ENCODE assay signal across 8 cellular contexts in genomic region chr4:2412534-2412884, GRCh38. TPM values are rescaled to one million over a fixed set of nuclear protein-coding genes. Genes with fewer than 3 reads are reported as not detected.
DNase-seq lines count a peak whose midpoint lies in the region; ATAC-seq and TF ChIP-seq lines count a peak whose summit lies in the region.

No MANE protein-coding gene starts in this region.

- TSS peak; percentile 63 for BruUV-seq in HCT116 (replicated peaks; lab: Mats Ljungman, UMichigan)

- peaks cover 29% of the 10 kb centered on the region for H3K4me1 Mint-ChIP-seq in nephron

- peak; percentile 69 for DNase-seq in GM13977 (ENCODE audit: low spot score)
- no peak for DNase-seq in HCT116 (ENCODE audit: low read depth, low spot score)
- no peak for DNase-seq in RWPE1 (ENCODE audit: low spot score)
- DNase-seq in caudate nucleus (lab: John Stamatoyannopoulos, UW): no peak
- DNase-seq in Kasumi-1 (lab: John Stamatoyannopoulos, UW): no peak
- DNase-seq in SKM-1 treated with dmso at 0.1 percent for 144 hours (lab: John Stamatoyannopoulos, UW; ENCODE audit: unreplicated experiment): no peak
- no peak for DNase-seq in NCI-H774 (lab: John Stamatoyannopoulos, UW)

- peaks cover 66% of the 10 kb centered on the region for H3K79me2 ChIP-seq in HCT116 (ENCODE audit: insufficient read depth, low read length)

- TF ChIP-seq CTCF in GM13977 (IDR thresholded peaks at IDR 0.05; ENCODE audit: extremely low read depth, insufficient read depth, missing control alignments) (no peak), HCT116 (IDR thresholded peaks at IDR 0.05 in 2 of 3, conservative IDR thresholded peaks at IDR 0.05 in 1 of 3; ENCODE audit: borderline replicate concordance in 1 of 3, insufficient read depth in 1 of 3, low read depth in 2 of 3, low read length in 2 of 3) (no peak), RWPE1 (conservative IDR thresholded peaks at IDR 0.05; ENCODE audit: low read depth) (no peak), nephron (IDR thresholded peaks at IDR 0.05; ENCODE audit: unreplicated experiment in 3 of 3) (no peak)

- H3K27ac Mint-ChIP-seq in nephron: peak overlapping the region in 2 of 3 experiments; percentile 7 to 58

- H3K4me3 Mint-ChIP-seq in nephron: peak overlapping the region in 2 of 3 experiments; percentile 33 to 36

- peak overlapping the region; percentile 86 for H3K4me2 ChIP-seq in HCT116 (ENCODE audit: low read length)

- H3K36me3 Mint-ChIP-seq in nephron (ENCODE audit: low read depth): no peaks in the 10 kb centered on the region

- H3K9me2 ChIP-seq in HCT116 (ENCODE audit: insufficient read depth): no peaks in the 10 kb centered on the region

- no peaks in the 10 kb centered on the region for H3K9me3 Mint-ChIP-seq in nephron

- H3K27ac ChIP-seq in HCT116 (ENCODE audit: low read depth, low read length) (peak overlapping the region; percentile 91), RWPE1 (peak overlapping the region; percentile 90), caudate nucleus (ENCODE audit: low read depth, low read length) (peak overlapping the region; percentile 76)

- no peaks in the 10 kb centered on the region for H4K20me1 ChIP-seq in HCT116 (ENCODE audit: insufficient read depth)

- CTCF ChIA-PET in HCT116 (lab: Charles Lee): interaction anchor here (2.0 kb wide), 1 partner anchor 192 kb away, joined by 8 read pairs; no protein-coding TSS in a partner anchor
- CTCF ChIA-PET in RWPE1 (lab: Yijun Ruan, JAX): interaction anchor here (0.6 to 1.6 kb wide), 3 partner anchors 15 to 200 kb away, joined by 4 to 6 read pairs (median 4); no protein-coding TSS in a partner anchor

- RAD21 ChIA-PET in HCT116 (lab: Charles Lee; ENCODE audit: low non-redundant PET in 1 of 2, low total read pairs in 2 of 2, uncharacterized antibody in 2 of 2, unreplicated experiment in 2 of 2): interaction anchor here in 1 of 2 experiments (0.8 kb wide), 1 partner anchor 120 kb away, joined by 3 read pairs; no protein-coding TSS in a partner anchor

- no peaks in the 10 kb centered on the region for H3K36me3 ChIP-seq in HCT116 (ENCODE audit: control insufficient read depth in 1 of 2, insufficient read depth in 2 of 2, low read length in 2 of 2)

- intact Hi-C loops in HCT116 (cut with micrococcal nuclease): loop anchor here (5.0 kb wide), 2 partner anchors 150 to 170 kb away; partner anchors contain the start of genes HAUS3, MXD4 and POLN

- peak overlapping the region; percentile 47 to 58 for H3K4me3 ChIP-seq in HCT116 (replicated peaks in 1 of 2; ENCODE audit: low read depth in 1 of 2, low read length in 2 of 2)

- in situ Hi-C loops in GM13977 (cut with MboI; ENCODE audit: low pct_unique_long_range_greater_than_20kb, low sequenced_read_pairs, unreplicated experiment): no loop called here

- no peaks in the 10 kb centered on the region for H3K9me3 ChIP-seq in HCT116 (ENCODE audit: control insufficient read depth in 1 of 2, insufficient read depth in 1 of 2, low read depth in 1 of 2, low read length in 2 of 2)

- H3K27me3 ChIP-seq in HCT116 (ENCODE audit: insufficient read depth, low read length): no peaks in the 10 kb centered on the region

- peak overlapping the region; percentile 70 for H3K9ac ChIP-seq in HCT116 (ENCODE audit: low read length)

- H3K27me3 Mint-ChIP-seq in nephron (ENCODE audit: low read depth): peaks cover 64% of the 10 kb centered on the region

- TF ChIP-seq POLR2A in HCT116 (IDR thresholded peaks at IDR 0.05; ENCODE audit: borderline replicate concordance, extremely low read depth, insufficient read depth, insufficient read length): no peak

- peak; percentile 1; the same call in 1 of the 2 replicates for ATAC-seq in HCT116

- POLR2A ChIA-PET in HCT116 (lab: Charles Lee) (interaction anchor here (1.5 kb wide), 1 partner anchor 171 kb away, joined by 3 read pairs; the partner anchor contains the start of genes HAUS3 and POLN), RWPE1 (lab: Yijun Ruan, JAX; ENCODE audit: low non-redundant PET) (no interaction called here)

- TF ChIP-seq RAD21 in HCT116 (IDR thresholded peaks at IDR 0.05; ENCODE audit: low read depth): no peak

- H3K4me1 ChIP-seq in HCT116 (ENCODE audit: control insufficient read depth in 1 of 2, insufficient read depth in 2 of 2, low read length in 2 of 2): peaks cover 32 to 76% of the 10 kb centered on the region in 2 experiments

- no peak overlapping the region for H2AFZ ChIP-seq in HCT116 (ENCODE audit: low read depth, low read length, poor library complexity, severe bottlenecking)

TF ChIP-seq in HCT116, 20 proteins besides CTCF, POLR2A, EP300 and RAD21:
- TF ChIP-seq EZH2 (IDR thresholded peaks at IDR 0.05): no peak
- TF ChIP-seq ELF1 (IDR thresholded peaks at IDR 0.05; ENCODE audit: borderline replicate concordance, low read depth): no peak
- TF ChIP-seq MAX (IDR thresholded peaks at IDR 0.05): no peak
- TF ChIP-seq CEBPB (IDR thresholded peaks at IDR 0.05; ENCODE audit: low read depth): no peak
- no peak for TF ChIP-seq CBX3 (IDR thresholded peaks at IDR 0.05; ENCODE audit: low read depth)
- TF ChIP-seq, protein P1, sequence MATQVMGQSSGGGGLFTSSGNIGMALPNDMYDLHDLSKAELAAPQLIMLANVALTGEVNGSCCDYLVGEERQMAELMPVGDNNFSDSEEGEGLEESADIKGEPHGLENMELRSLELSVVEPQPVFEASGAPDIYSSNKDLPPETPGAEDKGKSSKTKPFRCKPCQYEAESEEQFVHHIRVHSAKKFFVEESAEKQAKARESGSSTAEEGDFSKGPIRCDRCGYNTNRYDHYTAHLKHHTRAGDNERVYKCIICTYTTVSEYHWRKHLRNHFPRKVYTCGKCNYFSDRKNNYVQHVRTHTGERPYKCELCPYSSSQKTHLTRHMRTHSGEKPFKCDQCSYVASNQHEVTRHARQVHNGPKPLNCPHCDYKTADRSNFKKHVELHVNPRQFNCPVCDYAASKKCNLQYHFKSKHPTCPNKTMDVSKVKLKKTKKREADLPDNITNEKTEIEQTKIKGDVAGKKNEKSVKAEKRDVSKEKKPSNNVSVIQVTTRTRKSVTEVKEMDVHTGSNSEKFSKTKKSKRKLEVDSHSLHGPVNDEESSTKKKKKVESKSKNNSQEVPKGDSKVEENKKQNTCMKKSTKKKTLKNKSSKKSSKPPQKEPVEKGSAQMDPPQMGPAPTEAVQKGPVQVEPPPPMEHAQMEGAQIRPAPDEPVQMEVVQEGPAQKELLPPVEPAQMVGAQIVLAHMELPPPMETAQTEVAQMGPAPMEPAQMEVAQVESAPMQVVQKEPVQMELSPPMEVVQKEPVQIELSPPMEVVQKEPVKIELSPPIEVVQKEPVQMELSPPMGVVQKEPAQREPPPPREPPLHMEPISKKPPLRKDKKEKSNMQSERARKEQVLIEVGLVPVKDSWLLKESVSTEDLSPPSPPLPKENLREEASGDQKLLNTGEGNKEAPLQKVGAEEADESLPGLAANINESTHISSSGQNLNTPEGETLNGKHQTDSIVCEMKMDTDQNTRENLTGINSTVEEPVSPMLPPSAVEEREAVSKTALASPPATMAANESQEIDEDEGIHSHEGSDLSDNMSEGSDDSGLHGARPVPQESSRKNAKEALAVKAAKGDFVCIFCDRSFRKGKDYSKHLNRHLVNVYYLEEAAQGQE (IDR thresholded peaks at IDR 0.05; ENCODE audit: low read depth): no peak
- TF ChIP-seq ZNF274 (IDR thresholded peaks at IDR 0.05; ENCODE audit: low read depth, low read length): no peak
- TF ChIP-seq EGR1 (IDR thresholded peaks at IDR 0.05; ENCODE audit: low read depth): no peak
- no peak for TF ChIP-seq SP1 (IDR thresholded peaks at IDR 0.05; ENCODE audit: low read depth)
- TF ChIP-seq SRF (IDR thresholded peaks at IDR 0.05; ENCODE audit: low read depth): no peak
- TF ChIP-seq FOSL1 (IDR thresholded peaks at IDR 0.05; ENCODE audit: low read depth): no peak
- no peak for TF ChIP-seq ZFX (IDR thresholded peaks at IDR 0.05)
- TF ChIP-seq EZH2phosphoT487 (IDR thresholded peaks at IDR 0.05; ENCODE audit: borderline replicate concordance): no peak
- no peak for TF ChIP-seq YY1 (IDR thresholded peaks at IDR 0.05; ENCODE audit: extremely low read depth, insufficient replicate concordance, low read depth, low read length)
- TF ChIP-seq ATF3 (IDR thresholded peaks at IDR 0.05): no peak
- TF ChIP-seq, protein P2, sequence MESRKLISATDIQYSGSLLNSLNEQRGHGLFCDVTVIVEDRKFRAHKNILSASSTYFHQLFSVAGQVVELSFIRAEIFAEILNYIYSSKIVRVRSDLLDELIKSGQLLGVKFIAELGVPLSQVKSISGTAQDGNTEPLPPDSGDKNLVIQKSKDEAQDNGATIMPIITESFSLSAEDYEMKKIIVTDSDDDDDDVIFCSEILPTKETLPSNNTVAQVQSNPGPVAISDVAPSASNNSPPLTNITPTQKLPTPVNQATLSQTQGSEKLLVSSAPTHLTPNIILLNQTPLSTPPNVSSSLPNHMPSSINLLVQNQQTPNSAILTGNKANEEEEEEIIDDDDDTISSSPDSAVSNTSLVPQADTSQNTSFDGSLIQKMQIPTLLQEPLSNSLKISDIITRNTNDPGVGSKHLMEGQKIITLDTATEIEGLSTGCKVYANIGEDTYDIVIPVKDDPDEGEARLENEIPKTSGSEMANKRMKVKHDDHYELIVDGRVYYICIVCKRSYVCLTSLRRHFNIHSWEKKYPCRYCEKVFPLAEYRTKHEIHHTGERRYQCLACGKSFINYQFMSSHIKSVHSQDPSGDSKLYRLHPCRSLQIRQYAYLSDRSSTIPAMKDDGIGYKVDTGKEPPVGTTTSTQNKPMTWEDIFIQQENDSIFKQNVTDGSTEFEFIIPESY (IDR thresholded peaks at IDR 0.05; ENCODE audit: extremely low read depth, insufficient replicate concordance, low read length): no peak
- TF ChIP-seq SIN3A (IDR thresholded peaks at IDR 0.05; ENCODE audit: low read depth): no peak
- TF ChIP-seq TCF7L2 (IDR thresholded peaks at IDR 0.05; ENCODE audit: borderline replicate concordance, extremely low read depth, insufficient read depth, insufficient read length): no peak
- TF ChIP-seq POLR2AphosphoS5 (IDR thresholded peaks at IDR 0.05; ENCODE audit: low read depth, low read length): no peak
- TF ChIP-seq JUND (IDR thresholded peaks at IDR 0.05): no peak

RNA-seq across cellular contexts. Expression of gene ZFYVE28, which starts 5.9 kb away (rescaled TPM):
- 19.2 TPM for total RNA-seq in HCT116 (2021; ENCODE audit: unreplicated experiment)
- 13.6 and 15.5 TPM in 2 replicates for polyA plus RNA-seq in HCT116 (2012)

RNA-seq across cellular contexts. Expression of gene CFAP99, which starts 6.2 kb away (rescaled TPM):
- 0.42 TPM for total RNA-seq in HCT116 (2021; ENCODE audit: unreplicated experiment)
- 0.16 and 0.35 TPM in 2 replicates for polyA plus RNA-seq in HCT116 (2012)

RNA-seq across cellular contexts. Expression of gene RNF4, which starts 56.4 kb away (rescaled TPM):
- 62.3 TPM for total RNA-seq in HCT116 (2021; ENCODE audit: unreplicated experiment)
- polyA plus RNA-seq in HCT116 (2012): 41.4 and 44.5 TPM in 2 replicates
